22 cellular contexts compared by ENCODE assay signal in genomic region chr4:93813092-93813491, GRCh38. TPM values are rescaled to one million over a fixed set of nuclear protein-coding genes. Genes with fewer than 3 reads are reported as not detected.
"Had no signal": no experiment of that assay in that cellular context is flagged by ENCODE, and none has a peak within 500 bp of the region (broad histone marks: within the 10 kb centered on the region; RNA-seq: fewer than 3 reads in every experiment).

No MANE protein-coding gene starts in this region.

- H3K9me3 ChIP-seq: SJSA1 had no signal

- H3K27ac ChIP-seq: SJSA1, SK-N-MC had no signal

- FAIRE-seq: RCC 7860 had no signal

- H3K4me3 ChIP-seq: SJSA1, SK-N-MC had no signal

- DNase-seq: KBM-7, MV-4-11, NCI-H1048, NCI-H1105, NCI-H1417, NCI-H1436 treated with DMSO at 0.1 percent for 48 hours, NCI-H1694, NCI-H187 treated with DMSO at 0.1 percent for 48 hours, NCI-H2029 treated with DMSO at 0.1 percent for 48 hours, NCI-H2227 treated with DMSO at 0.1 percent for 48 hours, NCI-H524, NCI-H526 treated with DMSO at 0.1 percent for 48 hours, NCI-H748 treated with DMSO at 0.1 percent for 48 hours, Right ventricle myocardium superior, RPMI8226, SIG-M5 had no signal

- H3K4me1 ChIP-seq: SJSA1 had no signal

- H3K36me3 ChIP-seq: SJSA1 had no signal

RNA-seq across cellular contexts. Expression of gene ATOH1, which starts 15.5 kb away (rescaled TPM):
- total RNA-seq: LHCN-M2, MCF 10A, NCI-H460, Right ventricle myocardium superior, SJSA1 had no signal
